In the genomic region with DNA sequence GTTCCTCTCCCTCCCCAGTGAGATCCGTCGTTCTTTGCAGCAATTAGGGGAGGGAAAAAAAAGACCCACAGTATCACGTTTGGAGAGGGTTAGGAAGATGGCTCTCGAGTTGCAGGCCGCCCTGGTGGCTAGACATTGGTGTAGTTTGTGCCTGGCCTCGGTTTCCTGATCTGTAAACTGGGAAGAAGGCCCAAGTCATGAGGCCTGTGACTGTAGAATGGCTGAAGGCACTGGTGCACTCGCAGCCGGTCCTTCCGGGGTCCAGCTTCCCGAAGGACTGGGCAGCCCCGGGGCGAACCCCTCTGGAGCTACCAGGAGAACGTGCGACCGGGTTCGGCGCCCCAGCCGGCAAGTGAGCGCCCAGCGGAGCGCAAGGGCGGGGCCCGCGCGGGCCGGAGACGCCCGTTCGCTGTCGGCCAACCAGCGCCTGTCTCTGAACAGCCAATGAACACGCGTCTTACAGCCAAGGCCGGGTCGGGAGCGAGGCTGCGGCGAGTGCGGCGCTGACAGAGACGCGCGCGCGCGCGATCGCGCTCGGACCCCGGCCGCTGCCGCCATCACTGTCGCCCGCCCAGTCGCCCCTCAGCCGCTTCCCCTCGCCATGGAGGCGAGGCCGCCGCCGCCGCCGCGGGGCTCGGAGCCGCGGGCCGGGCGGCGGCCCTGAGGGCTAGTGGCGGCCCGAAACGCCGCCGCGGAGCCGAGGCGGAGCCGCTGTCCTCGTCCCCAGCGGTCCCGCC, we compare ENCODE assay signal across 8 cellular contexts. TPM values are rescaled to one million over a fixed set of nuclear protein-coding genes. Genes with fewer than 3 reads are reported as not detected.
A peak's percentile ranks its signal among the peaks of the same experiment; 100 is the strongest.
DNase-seq lines count a peak whose midpoint lies in the region; ATAC-seq and TF ChIP-seq lines count a peak whose summit lies in the region.

A gene with protein sequence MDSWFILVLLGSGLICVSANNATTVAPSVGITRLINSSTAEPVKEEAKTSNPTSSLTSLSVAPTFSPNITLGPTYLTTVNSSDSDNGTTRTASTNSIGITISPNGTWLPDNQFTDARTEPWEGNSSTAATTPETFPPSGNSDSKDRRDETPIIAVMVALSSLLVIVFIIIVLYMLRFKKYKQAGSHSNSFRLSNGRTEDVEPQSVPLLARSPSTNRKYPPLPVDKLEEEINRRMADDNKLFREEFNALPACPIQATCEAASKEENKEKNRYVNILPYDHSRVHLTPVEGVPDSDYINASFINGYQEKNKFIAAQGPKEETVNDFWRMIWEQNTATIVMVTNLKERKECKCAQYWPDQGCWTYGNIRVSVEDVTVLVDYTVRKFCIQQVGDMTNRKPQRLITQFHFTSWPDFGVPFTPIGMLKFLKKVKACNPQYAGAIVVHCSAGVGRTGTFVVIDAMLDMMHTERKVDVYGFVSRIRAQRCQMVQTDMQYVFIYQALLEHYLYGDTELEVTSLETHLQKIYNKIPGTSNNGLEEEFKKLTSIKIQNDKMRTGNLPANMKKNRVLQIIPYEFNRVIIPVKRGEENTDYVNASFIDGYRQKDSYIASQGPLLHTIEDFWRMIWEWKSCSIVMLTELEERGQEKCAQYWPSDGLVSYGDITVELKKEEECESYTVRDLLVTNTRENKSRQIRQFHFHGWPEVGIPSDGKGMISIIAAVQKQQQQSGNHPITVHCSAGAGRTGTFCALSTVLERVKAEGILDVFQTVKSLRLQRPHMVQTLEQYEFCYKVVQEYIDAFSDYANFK (plus strand): TSS at position 472 of the 737 bp plus-strand sequence. CDS start 90,797 bp downstream, outside the sequence.

- TF ChIP-seq CTCF in fibroblast of pulmonary artery (IDR thresholded peaks at IDR 0.05; ENCODE audit: low read length, missing control alignments) (no peak), nephron (IDR thresholded peaks at IDR 0.05; ENCODE audit: unreplicated experiment in 3 of 3) (no peak)

- H3K27ac Mint-ChIP-seq in nephron = peak within 1 kb of the TSS; percentile 5 to 78 (median 49)

- DNase-seq in EL = peak; percentile 93
- peak; percentile 86 for DNase-seq in H4 (ENCODE audit: low spot score)
- peak; percentile 93 for DNase-seq in LoVo (ENCODE audit: low spot score)
- DNase-seq in activated T-helper 9 cell treated with anti-CD3 and anti-CD28 coated beads, Interleukin-2, amount 50 U/mL, for 16 hours (ENCODE audit: low read depth) = peak; percentile 86
- peak; percentile 92 for DNase-seq in fibroblast of pulmonary artery (ENCODE audit: low read depth)
- peak; percentile 93 for DNase-seq in stimulated activated naive CD8-positive, alpha-beta T cell treated with anti-CD3 and anti-CD28 coated beads, Interleukin-15, Interleukin-2, amounts not matched to agents 100 U/mL and 50 U/mL, for 24 hours

- peak; percentile 98 for TF ChIP-seq POLR2A in Raji (IDR thresholded peaks at IDR 0.05; ENCODE audit: insufficient read depth, low read depth, low read length)

- ATAC-seq in stimulated activated naive CD8-positive, alpha-beta T cell treated with anti-CD3 and anti-CD28 coated beads, Interleukin-15, Interleukin-2, amounts not matched to agents 100 U/mL and 50 U/mL, for 24 hours = peak; percentile 88

- peaks cover 47% of the 10 kb centered on the region for H3K4me1 Mint-ChIP-seq in nephron

- H3K4me3 Mint-ChIP-seq in nephron = peak within 1 kb of the TSS; percentile 88 to 97 (median 92)

- H3K27me3 Mint-ChIP-seq in nephron (ENCODE audit: low read depth) = peaks cover 21% of the 10 kb centered on the region

- no peaks in the 10 kb centered on the region for H3K9me3 Mint-ChIP-seq in nephron

- peaks cover 11% of the 10 kb centered on the region for H3K36me3 Mint-ChIP-seq in nephron (ENCODE audit: low read depth)

- peak within 1 kb of the TSS; percentile 89 for H3K4me3 ChIP-seq in fibroblast of pulmonary artery (replicated peaks; ENCODE audit: low read depth, low read length)

RNA-seq across cellular contexts. Expression of the gene that starts here (rescaled TPM):
- total RNA-seq in H4 (2014; rRNA removed; shearing (Covaris generic)) = 23.3 and 30.1 TPM in 2 replicates

Comparison
In these comparisons a context has a peak if more than half of its experiments do, and no peak if none do; other contexts are left out.
1. Peak in every context shown above with its lines: DNase-seq, ATAC-seq and H3K4me3 ChIP-seq.